Comparison of ENCODE assay signal across 20 cellular contexts in genomic region chr1:227883641-227884301, GRCh38.
A peak's percentile ranks its signal among the peaks of the same experiment; 100 is the strongest.
DNase-seq lines count a peak whose midpoint lies in the region; ATAC-seq, FAIRE-seq and TF ChIP-seq lines count a peak whose summit lies in the region.
"Had no signal": no experiment of that assay in that cellular context is flagged by ENCODE, and none has a peak within 500 bp of the region (broad histone marks: within the 10 kb centered on the region; RNA-seq: fewer than 3 reads in every experiment).

No MANE protein-coding gene starts in this region.

- no peaks in the 10 kb centered on the region for H3K9me3 ChIP-seq in kidney (ENCODE audit: control insufficient read depth in 1 of 2, low read length in 2 of 2)
- no peaks in the 10 kb centered on the region for H3K9me3 ChIP-seq in stomach
- H3K9me3 ChIP-seq: left lung, mucosa of descending colon, tibial artery had no signal

- BruUV-seq in Calu3 (replicated peaks; lab: Mats Ljungman, UMichigan), result no TSS peak

- H3K36me3 ChIP-seq in kidney (ENCODE audit: control insufficient read depth in 1 of 2, insufficient read depth in 2 of 2, low read length in 2 of 2), result no peaks in the 10 kb centered on the region
- no peaks in the 10 kb centered on the region for H3K36me3 ChIP-seq in stomach
- H3K36me3 ChIP-seq: left lung, neural progenitor cell, tibial artery had no signal

- no peak for ATAC-seq in Right ventricle myocardium inferior
- ATAC-seq in T-cell (replicated peaks in 1 of 4), result no peak
- ATAC-seq: activated CD4-positive, alpha-beta T cell treated with anti-CD3 and anti-CD28 coated beads for 36 hours; left lung; mucosa of descending colon had no signal

- H3K27me3 ChIP-seq in stomach, result peaks cover 0 to 23% (median 15%) of the 10 kb centered on the region in 3 donors

- no peak for FAIRE-seq in kidney (lab: Jason Lieb, UNC)

- no peak for TF ChIP-seq EP300 in stomach (IDR thresholded peaks at IDR 0.05)

- POLR2A ChIA-PET in T-cell (lab: Charles Lee), result no interaction called here

- no peak for TF ChIP-seq CTCF in kidney (IDR thresholded peaks at IDR 0.05; ENCODE audit: borderline replicate concordance, extremely low read depth, insufficient read depth)
- no peak for TF ChIP-seq CTCF in stomach (IDR thresholded peaks at IDR 0.05)
- TF ChIP-seq CTCF in Calu3 (IDR thresholded peaks at IDR 0.05; ENCODE audit: unreplicated experiment), result no peak

- H3K9me3 Mint-ChIP-seq in T-cell, result no peaks in the 10 kb centered on the region
- no peaks in the 10 kb centered on the region for H3K9me3 Mint-ChIP-seq in Calu3 (ENCODE audit: low read depth, unreplicated experiment)
- H3K9me3 Mint-ChIP-seq: activated T-helper 1 cell treated with anti-CD3 and anti-CD28 coated beads, Interleukin-12 subunit alpha, Interleukin-12 subunit beta, Interleukin-2, Interleukin-4 antibody, amounts not matched to agents 30 ng/mL and 10 ng/mL and 1 ng/mL, durations not matched to agents 14 hours and 24 hours and 36 hours; HFFc6 had no signal

- DNase-seq in cardiac septum (ENCODE audit: low spot score) (peak; percentile 74), Right ventricle myocardium inferior (ENCODE audit: missing footprints) (no peak), T-cell (peak in 2 of 34 experiments; percentile 0 to 11), kidney (peak; percentile 49), stomach (peak; percentile 13), NK-92 (lab: John Stamatoyannopoulos, UW; ENCODE audit: unreplicated experiment) (no peak), RKO (ENCODE audit: low spot score) (no peak), Calu3 (no peak)
- DNase-seq: activated CD4-positive, alpha-beta T cell treated with anti-CD3 and anti-CD28 coated beads for 36 hours; amniotic stem cell; HFFc6; NCI-H1930; NCI-H510A; stimulated activated naive CD4-positive, alpha-beta T cell had no signal

- H3K4me1 Mint-ChIP-seq in T-cell (peaks cover 14 to 39% (median 25%) of the 10 kb centered on the region in 3 donors), Calu3 (ENCODE audit: low read depth, unreplicated experiment) (peaks cover 7% of the 10 kb centered on the region)

- CTCF ChIA-PET in T-cell (lab: Charles Lee) (no interaction called here), Calu3 (lab: Charles Lee) (interaction anchor here (1.1 kb wide), 1 partner anchor 35 kb away, joined by 3 read pairs; no protein-coding TSS in a partner anchor)

- H3K36me3 Mint-ChIP-seq in T-cell (no peaks in the 10 kb centered on the region), Calu3 (ENCODE audit: insufficient read depth, unreplicated experiment) (no peaks in the 10 kb centered on the region)
- H3K36me3 Mint-ChIP-seq: neural progenitor cell had no signal

- no peaks in the 10 kb centered on the region for H3K27me3 Mint-ChIP-seq in T-cell
- peaks cover 20% of the 10 kb centered on the region for H3K27me3 Mint-ChIP-seq in Calu3 (ENCODE audit: unreplicated experiment)
- H3K27me3 Mint-ChIP-seq: activated CD4-positive, alpha-beta T cell treated with anti-CD3 and anti-CD28 coated beads for 36 hours had no signal

- peaks cover 0 to 2% of the 10 kb centered on the region in 2 donors for H3K4me1 ChIP-seq in kidney (ENCODE audit: control insufficient read depth in 1 of 2, insufficient read depth in 1 of 2, low read depth in 1 of 2, low read length in 2 of 2)
- H3K4me1 ChIP-seq in stomach, result peaks cover 25 to 27% (median 26%) of the 10 kb centered on the region in 4 donors

- H3K9ac ChIP-seq in kidney (ENCODE audit: low read length in 2 of 2), result no peak overlapping the region
- H3K9ac ChIP-seq: KMS-11, neural progenitor cell had no signal

- H3K4me3 ChIP-seq in kidney (ENCODE audit: low read length in 2 of 2) (no peak overlapping the region), stomach (no peak overlapping the region)
- H3K4me3 ChIP-seq: left lung, mucosa of descending colon, neural progenitor cell, tibial artery had no signal

- 85 to 92% (median 89%) methylated on average over 4 to 15 of the region's 15 CpGs for whole genome bisulfite sequencing in stomach, 5 donors

- TF ChIP-seq POLR2A in stomach (IDR thresholded peaks at IDR 0.05), result no peak

- H3K27ac Mint-ChIP-seq in T-cell, result peak overlapping the region; percentile 67 to 71
- H3K27ac Mint-ChIP-seq in Calu3 (ENCODE audit: unreplicated experiment), result no peak overlapping the region
- H3K27ac Mint-ChIP-seq: activated CD4-positive, alpha-beta T cell treated with anti-CD3 and anti-CD28 coated beads for 36 hours; activated T-helper 1 cell treated with anti-CD3 and anti-CD28 coated beads, Interleukin-12 subunit alpha, Interleukin-12 subunit beta, Interleukin-2, Interleukin-4 antibody, amounts not matched to agents 30 ng/mL and 10 ng/mL and 1 ng/mL, durations not matched to agents 14 hours and 24 hours and 36 hours; HFFc6; neural progenitor cell had no signal

- intact Hi-C loops in cardiac septum (cut with DNase I), result no loop called here
- intact Hi-C loops in Right ventricle myocardium inferior (cut with DNase I), result loop anchor here (10.0 kb wide), 1 partner anchor 99 kb away; no protein-coding TSS in a partner anchor
- intact Hi-C loops in kidney (cut with DNase I), result no loop called here
- intact Hi-C loops in stomach (cut with DNase I; ENCODE audit: low total_unique reads), result no loop called here
- intact Hi-C loops in Calu3 (cut with micrococcal nuclease; ENCODE audit: unreplicated experiment), result no loop called here

- H3K4me3 Mint-ChIP-seq in T-cell (no peak overlapping the region), Calu3 (ENCODE audit: low read depth, unreplicated experiment) (no peak overlapping the region)
- H3K4me3 Mint-ChIP-seq: activated CD4-positive, alpha-beta T cell treated with anti-CD3 and anti-CD28 coated beads for 36 hours; activated T-helper 1 cell treated with anti-CD3 and anti-CD28 coated beads, Interleukin-12 subunit alpha, Interleukin-12 subunit beta, Interleukin-2, Interleukin-4 antibody, amounts not matched to agents 30 ng/mL and 10 ng/mL and 1 ng/mL, durations not matched to agents 14 hours and 24 hours and 36 hours; HFFc6; neural progenitor cell had no signal

- no peak overlapping the region for H3K27ac ChIP-seq in kidney (ENCODE audit: low read depth in 2 of 2, low read length in 2 of 2)
- no peak overlapping the region for H3K27ac ChIP-seq in stomach
- H3K27ac ChIP-seq: KMS-11, left lung, neural progenitor cell, tibial artery had no signal

Comparison
In these comparisons a context has a peak if more than half of its experiments do, and no peak if none do; other contexts are left out.
1. DNase-seq: peak in cardiac septum (single experiment), kidney (single experiment) and stomach (single experiment); none in Right ventricle myocardium inferior (single experiment), NK-92 (single experiment), RKO (single experiment) and Calu3 (single experiment).